Comparison of ENCODE assay signal across 8 cellular contexts in the genomic region with DNA sequence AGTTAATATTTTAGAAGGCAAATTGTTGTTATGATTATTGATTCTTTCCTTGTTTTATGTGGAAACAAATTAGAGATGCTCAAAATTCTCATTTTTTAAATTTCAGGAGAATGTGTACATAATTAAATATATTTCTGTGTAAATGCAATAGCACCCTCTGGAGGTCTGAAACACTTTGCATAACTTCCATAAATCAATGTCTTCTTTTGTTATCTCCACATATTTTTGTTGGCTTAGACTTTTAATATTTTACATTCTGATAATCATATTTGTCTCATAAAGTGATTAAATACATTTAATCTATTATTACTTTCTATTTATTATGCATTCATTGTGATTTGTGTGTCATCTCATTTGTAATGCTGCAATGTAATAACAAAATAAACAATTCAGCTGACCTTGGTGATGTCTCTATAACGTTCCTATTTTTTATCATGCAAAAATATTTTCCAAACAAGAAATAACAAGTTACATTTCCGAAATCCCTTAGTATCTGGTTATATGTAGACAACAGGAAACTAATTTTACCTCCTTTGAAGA.
A peak's percentile ranks its signal among the peaks of the same experiment; 100 is the strongest.
DNase-seq lines count a peak whose midpoint lies in the region; ATAC-seq and TF ChIP-seq lines count a peak whose summit lies in the region.

No MANE protein-coding gene starts in this region.

- DNase-seq in NCI-H2171 treated with DMSO at 0.1 percent for 48 hours (lab: John Stamatoyannopoulos, UW) (peak; percentile 39), coronary artery (ENCODE audit: low spot score) (no peak), putamen (ENCODE audit: low spot score) (peak; percentile 39), T-helper 9 cell (no peak)
- no peak for DNase-seq in effector CD4-positive, alpha-beta T cell

- no peak for ATAC-seq in HG03095 (IDR thresholded peaks at IDR 0.05; ENCODE audit: unreplicated experiment)
- ATAC-seq in HG03439 (IDR thresholded peaks at IDR 0.05; ENCODE audit: unreplicated experiment) = no peak

- peak overlapping the region; percentile 28 for H3K4me3 ChIP-seq in coronary artery

- H3K27ac ChIP-seq in coronary artery = peak overlapping the region in 1 of 2 donors; percentile 22

- TF ChIP-seq CTCF in GM12872 (IDR thresholded peaks at IDR 0.05; ENCODE audit: insufficient read depth, low read depth, low read length) = peak; percentile 24; the same call in 1 of the 3 replicates
- TF ChIP-seq CTCF in coronary artery (IDR thresholded peaks at IDR 0.05) = no peak

Comparison
In these comparisons a context has a peak if more than half of its experiments do, and no peak if none do; other contexts are left out.
1. DNase-seq: peak in NCI-H2171 treated with DMSO at 0.1 percent for 48 hours (single experiment) and putamen (single experiment); none in coronary artery (single experiment), T-helper 9 cell (single experiment) and effector CD4-positive, alpha-beta T cell (single experiment).